Comparison of ENCODE assay signal across 1 cellular context in genomic region chr16:89473791-89474414, GRCh38.
A peak's percentile ranks its signal among the peaks of the same experiment; 100 is the strongest.
TF ChIP-seq lines count a peak whose summit lies in the region.

No MANE protein-coding gene starts in this region.

TF ChIP-seq in K562, 482 proteins besides CTCF, POLR2A, EP300 and RAD21 (continued from another document and continues in another):
- TF ChIP-seq, protein P1, sequence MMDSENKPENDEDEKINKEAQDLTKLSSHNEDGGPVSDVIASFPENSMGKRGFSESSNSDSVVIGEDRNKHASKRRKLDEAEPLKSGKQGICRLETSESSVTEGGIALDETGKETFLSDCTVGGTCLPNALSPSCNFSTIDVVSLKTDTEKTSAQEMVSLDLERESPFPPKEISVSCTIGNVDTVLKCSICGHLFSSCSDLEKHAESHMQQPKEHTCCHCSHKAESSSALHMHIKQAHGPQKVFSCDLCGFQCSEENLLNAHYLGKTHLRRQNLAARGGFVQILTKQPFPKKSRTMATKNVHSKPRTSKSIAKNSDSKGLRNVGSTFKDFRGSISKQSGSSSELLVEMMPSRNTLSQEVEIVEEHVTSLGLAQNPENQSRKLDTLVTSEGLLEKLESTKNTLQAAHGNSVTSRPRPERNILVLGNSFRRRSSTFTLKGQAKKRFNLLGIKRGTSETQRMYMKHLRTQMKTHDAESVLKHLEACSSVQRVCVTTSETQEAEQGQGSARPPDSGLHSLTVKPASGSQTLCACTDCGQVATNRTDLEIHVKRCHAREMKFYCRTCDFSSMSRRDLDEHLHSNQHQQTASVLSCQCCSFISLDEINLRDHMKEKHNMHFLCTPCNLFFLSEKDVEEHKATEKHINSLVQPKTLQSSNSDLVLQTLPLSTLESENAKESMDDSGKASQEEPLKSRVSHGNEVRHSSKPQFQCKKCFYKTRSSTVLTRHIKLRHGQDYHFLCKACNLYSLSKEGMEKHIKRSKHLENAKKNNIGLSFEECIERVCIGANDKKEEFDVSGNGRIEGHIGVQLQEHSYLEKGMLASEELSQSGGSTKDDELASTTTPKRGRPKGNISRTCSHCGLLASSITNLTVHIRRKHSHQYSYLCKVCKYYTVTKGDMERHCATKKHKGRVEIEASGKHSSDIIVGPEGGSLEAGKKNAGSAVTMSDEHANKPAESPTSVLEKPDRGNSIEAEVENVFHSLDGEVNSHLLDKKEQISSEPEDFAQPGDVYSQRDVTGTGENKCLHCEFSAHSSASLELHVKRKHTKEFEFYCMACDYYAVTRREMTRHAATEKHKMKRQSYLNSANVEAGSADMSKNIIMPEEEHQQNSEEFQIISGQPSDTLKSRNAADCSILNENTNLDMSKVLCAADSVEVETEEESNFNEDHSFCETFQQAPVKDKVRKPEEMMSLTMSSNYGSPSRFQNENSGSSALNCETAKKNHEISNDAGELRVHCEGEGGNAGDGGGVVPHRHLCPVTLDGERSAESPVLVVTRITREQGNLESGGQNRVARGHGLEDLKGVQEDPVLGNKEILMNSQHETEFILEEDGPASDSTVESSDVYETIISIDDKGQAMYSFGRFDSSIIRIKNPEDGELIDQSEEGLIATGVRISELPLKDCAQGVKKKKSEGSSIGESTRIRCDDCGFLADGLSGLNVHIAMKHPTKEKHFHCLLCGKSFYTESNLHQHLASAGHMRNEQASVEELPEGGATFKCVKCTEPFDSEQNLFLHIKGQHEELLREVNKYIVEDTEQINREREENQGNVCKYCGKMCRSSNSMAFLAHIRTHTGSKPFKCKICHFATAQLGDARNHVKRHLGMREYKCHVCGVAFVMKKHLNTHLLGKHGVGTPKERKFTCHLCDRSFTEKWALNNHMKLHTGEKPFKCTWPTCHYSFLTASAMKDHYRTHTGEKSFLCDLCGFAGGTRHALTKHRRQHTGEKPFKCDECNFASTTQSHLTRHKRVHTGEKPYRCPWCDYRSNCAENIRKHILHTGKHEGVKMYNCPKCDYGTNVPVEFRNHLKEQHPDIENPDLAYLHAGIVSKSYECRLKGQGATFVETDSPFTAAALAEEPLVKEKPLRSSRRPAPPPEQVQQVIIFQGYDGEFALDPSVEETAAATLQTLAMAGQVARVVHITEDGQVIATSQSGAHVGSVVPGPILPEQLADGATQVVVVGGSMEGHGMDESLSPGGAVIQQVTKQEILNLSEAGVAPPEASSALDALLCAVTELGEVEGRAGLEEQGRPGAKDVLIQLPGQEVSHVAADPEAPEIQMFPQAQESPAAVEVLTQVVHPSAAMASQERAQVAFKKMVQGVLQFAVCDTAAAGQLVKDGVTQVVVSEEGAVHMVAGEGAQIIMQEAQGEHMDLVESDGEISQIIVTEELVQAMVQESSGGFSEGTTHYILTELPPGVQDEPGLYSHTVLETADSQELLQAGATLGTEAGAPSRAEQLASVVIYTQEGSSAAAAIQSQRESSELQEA (IDR thresholded peaks at IDR 0.05; ENCODE audit: low read depth): no peak
- no peak for TF ChIP-seq RBM14 (IDR thresholded peaks at IDR 0.05; ENCODE audit: borderline replicate concordance, insufficient read depth, low read depth, low read length)
- TF ChIP-seq CXXC5 (CRISPR knock-in tag; IDR thresholded peaks at IDR 0.05): peak; percentile 50
- TF ChIP-seq HDAC2 (IDR thresholded peaks at IDR 0.05): no peak
- TF ChIP-seq CEBPG (CRISPR knock-in tag; IDR thresholded peaks at IDR 0.05): no peak; the same call in 1 of the 2 replicates
- peak; percentile 77 to 81 for TF ChIP-seq CEBPG (tag; conservative IDR thresholded peaks at IDR 0.05 in 1 of 2, IDR thresholded peaks at IDR 0.05 in 1 of 2)
- TF ChIP-seq NFXL1 (CRISPR knock-in tag; IDR thresholded peaks at IDR 0.05): no peak
- TF ChIP-seq, protein P2, sequence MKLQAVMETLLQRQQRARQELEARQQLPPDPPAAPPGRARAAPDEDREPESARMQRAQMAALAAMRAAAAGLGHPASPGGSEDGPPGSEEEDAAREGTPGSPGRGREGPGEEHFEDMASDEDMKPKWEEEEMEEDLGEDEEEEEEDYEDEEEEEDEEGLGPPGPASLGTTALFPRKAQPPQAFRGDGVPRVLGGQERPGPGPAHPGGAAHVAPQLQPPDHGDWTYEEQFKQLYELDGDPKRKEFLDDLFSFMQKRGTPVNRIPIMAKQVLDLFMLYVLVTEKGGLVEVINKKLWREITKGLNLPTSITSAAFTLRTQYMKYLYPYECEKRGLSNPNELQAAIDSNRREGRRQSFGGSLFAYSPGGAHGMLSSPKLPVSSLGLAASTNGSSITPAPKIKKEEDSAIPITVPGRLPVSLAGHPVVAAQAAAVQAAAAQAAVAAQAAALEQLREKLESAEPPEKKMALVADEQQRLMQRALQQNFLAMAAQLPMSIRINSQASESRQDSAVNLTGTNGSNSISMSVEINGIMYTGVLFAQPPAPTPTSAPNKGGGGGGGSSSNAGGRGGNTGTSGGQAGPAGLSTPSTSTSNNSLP (IDR thresholded peaks at IDR 0.05; ENCODE audit: borderline replicate concordance, low read depth, low read length): no peak
- TF ChIP-seq ZC3H11A (IDR thresholded peaks at IDR 0.05; ENCODE audit: low read depth, low read length): no peak
- no peak for TF ChIP-seq E2F5 (CRISPR knock-in tag; IDR thresholded peaks at IDR 0.05)
- no peak for TF ChIP-seq PHF20 (IDR thresholded peaks at IDR 0.05; ENCODE audit: partially characterized antibody)
- peak; percentile 27; the same call in 1 of the 2 replicates for TF ChIP-seq VEZF1 (CRISPR knock-in tag; IDR thresholded peaks at IDR 0.05)
- no peak for TF ChIP-seq ZNF561 (CRISPR knock-in tag; conservative IDR thresholded peaks at IDR 0.05)
- no peak for TF ChIP-seq NR1H2 (CRISPR knock-in tag; IDR thresholded peaks at IDR 0.05)
- no peak for TF ChIP-seq TEAD4 (IDR thresholded peaks at IDR 0.05; ENCODE audit: low read length)
- TF ChIP-seq TEAD4 (CRISPR knock-in tag; IDR thresholded peaks at IDR 0.05; ENCODE audit: borderline replicate concordance): no peak
- peak; percentile 41; the same call in 1 of the 2 replicates for TF ChIP-seq ETV1 (tag; conservative IDR thresholded peaks at IDR 0.05; ENCODE audit: low read depth)
- 0 out of 2 replicates have a peak, but pooled peaks have one; percentile 35 for TF ChIP-seq SMAD4 (CRISPR knock-in tag; conservative IDR thresholded peaks at IDR 0.05)
- no peak for TF ChIP-seq KDM2B (CRISPR knock-in tag; IDR thresholded peaks at IDR 0.05)
- peak in 1 of 2 experiments; percentile 64; a peak in 1 of 4 replicates for TF ChIP-seq TRIM24 (IDR thresholded peaks at IDR 0.05)
- TF ChIP-seq HMG20B (CRISPR knock-in tag; IDR thresholded peaks at IDR 0.05): no peak
- TF ChIP-seq, protein P3, sequence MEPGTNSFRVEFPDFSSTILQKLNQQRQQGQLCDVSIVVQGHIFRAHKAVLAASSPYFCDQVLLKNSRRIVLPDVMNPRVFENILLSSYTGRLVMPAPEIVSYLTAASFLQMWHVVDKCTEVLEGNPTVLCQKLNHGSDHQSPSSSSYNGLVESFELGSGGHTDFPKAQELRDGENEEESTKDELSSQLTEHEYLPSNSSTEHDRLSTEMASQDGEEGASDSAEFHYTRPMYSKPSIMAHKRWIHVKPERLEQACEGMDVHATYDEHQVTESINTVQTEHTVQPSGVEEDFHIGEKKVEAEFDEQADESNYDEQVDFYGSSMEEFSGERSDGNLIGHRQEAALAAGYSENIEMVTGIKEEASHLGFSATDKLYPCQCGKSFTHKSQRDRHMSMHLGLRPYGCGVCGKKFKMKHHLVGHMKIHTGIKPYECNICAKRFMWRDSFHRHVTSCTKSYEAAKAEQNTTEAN (CRISPR knock-in tag; IDR thresholded peaks at IDR 0.05): no peak
- TF ChIP-seq, protein P4, sequence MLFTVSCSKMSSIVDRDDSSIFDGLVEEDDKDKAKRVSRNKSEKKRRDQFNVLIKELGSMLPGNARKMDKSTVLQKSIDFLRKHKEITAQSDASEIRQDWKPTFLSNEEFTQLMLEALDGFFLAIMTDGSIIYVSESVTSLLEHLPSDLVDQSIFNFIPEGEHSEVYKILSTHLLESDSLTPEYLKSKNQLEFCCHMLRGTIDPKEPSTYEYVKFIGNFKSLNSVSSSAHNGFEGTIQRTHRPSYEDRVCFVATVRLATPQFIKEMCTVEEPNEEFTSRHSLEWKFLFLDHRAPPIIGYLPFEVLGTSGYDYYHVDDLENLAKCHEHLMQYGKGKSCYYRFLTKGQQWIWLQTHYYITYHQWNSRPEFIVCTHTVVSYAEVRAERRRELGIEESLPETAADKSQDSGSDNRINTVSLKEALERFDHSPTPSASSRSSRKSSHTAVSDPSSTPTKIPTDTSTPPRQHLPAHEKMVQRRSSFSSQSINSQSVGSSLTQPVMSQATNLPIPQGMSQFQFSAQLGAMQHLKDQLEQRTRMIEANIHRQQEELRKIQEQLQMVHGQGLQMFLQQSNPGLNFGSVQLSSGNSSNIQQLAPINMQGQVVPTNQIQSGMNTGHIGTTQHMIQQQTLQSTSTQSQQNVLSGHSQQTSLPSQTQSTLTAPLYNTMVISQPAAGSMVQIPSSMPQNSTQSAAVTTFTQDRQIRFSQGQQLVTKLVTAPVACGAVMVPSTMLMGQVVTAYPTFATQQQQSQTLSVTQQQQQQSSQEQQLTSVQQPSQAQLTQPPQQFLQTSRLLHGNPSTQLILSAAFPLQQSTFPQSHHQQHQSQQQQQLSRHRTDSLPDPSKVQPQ (CRISPR knock-in tag; IDR thresholded peaks at IDR 0.05; ENCODE audit: borderline replicate concordance): no peak
- TF ChIP-seq RCOR1 (IDR thresholded peaks at IDR 0.05; ENCODE audit: borderline replicate concordance in 1 of 2, low read depth in 2 of 2, low read length in 2 of 2): no peak
- TF ChIP-seq ZNF134 (CRISPR knock-in tag; conservative IDR thresholded peaks at IDR 0.05): no peak
- TF ChIP-seq ELF2 (CRISPR knock-in tag; IDR thresholded peaks at IDR 0.05): no peak
- TF ChIP-seq PREB (CRISPR knock-in tag; IDR thresholded peaks at IDR 0.05): no peak
- TF ChIP-seq ZBTB7A (IDR thresholded peaks at IDR 0.05; ENCODE audit: borderline replicate concordance, control insufficient read depth, low read depth, low read length): no peak
- TF ChIP-seq CEBPB (tag; IDR thresholded peaks at IDR 0.05): peak; percentile 90
- no peak for TF ChIP-seq HEY1 (CRISPR knock-in tag; IDR thresholded peaks at IDR 0.05; ENCODE audit: borderline replicate concordance)
- no peak for TF ChIP-seq RB1 (IDR thresholded peaks at IDR 0.05; ENCODE audit: low read depth)
- TF ChIP-seq TAF9B (IDR thresholded peaks at IDR 0.05; ENCODE audit: partially characterized antibody): no peak
- no peak for TF ChIP-seq SRSF3 (IDR thresholded peaks at IDR 0.05; ENCODE audit: insufficient read depth, low read length)
- TF ChIP-seq KAT2B (IDR thresholded peaks at IDR 0.05; ENCODE audit: low read depth, low read length): no peak
- TF ChIP-seq SMARCE1 (IDR thresholded peaks at IDR 0.05): 0 out of 2 replicates have a peak, but pooled peaks have one; percentile 52
- TF ChIP-seq SMC3 (conservative IDR thresholded peaks at IDR 0.05; ENCODE audit: insufficient read depth, low read depth, low read length): no peak
- TF ChIP-seq, protein P5, sequence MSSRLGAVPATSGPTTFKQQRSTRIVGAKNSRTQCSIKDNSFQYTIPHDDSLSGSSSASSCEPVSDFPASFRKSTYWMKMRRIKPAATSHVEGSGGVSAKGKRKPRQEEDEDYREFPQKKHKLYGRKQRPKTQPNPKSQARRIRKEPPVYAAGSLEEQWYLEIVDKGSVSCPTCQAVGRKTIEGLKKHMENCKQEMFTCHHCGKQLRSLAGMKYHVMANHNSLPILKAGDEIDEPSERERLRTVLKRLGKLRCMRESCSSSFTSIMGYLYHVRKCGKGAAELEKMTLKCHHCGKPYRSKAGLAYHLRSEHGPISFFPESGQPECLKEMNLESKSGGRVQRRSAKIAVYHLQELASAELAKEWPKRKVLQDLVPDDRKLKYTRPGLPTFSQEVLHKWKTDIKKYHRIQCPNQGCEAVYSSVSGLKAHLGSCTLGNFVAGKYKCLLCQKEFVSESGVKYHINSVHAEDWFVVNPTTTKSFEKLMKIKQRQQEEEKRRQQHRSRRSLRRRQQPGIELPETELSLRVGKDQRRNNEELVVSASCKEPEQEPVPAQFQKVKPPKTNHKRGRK (tag; IDR thresholded peaks at IDR 0.05): no peak
- TF ChIP-seq JUND (IDR thresholded peaks at IDR 0.05; ENCODE audit: borderline replicate concordance, low read depth, low read length): peak; percentile 74
- TF ChIP-seq JUND (tag; IDR thresholded peaks at IDR 0.05; ENCODE audit: borderline replicate concordance, low read depth, low read length): peak; percentile 77; the same call in 1 of the 3 replicates
- TF ChIP-seq JUNB (CRISPR knock-in tag; conservative IDR thresholded peaks at IDR 0.05): 0 out of 2 replicates have a peak, but pooled peaks have one; percentile 38
- no peak; the same call in 1 of the 2 replicates for TF ChIP-seq SMARCC2 (IDR thresholded peaks at IDR 0.05; ENCODE audit: low read depth)
- TF ChIP-seq, protein P6, sequence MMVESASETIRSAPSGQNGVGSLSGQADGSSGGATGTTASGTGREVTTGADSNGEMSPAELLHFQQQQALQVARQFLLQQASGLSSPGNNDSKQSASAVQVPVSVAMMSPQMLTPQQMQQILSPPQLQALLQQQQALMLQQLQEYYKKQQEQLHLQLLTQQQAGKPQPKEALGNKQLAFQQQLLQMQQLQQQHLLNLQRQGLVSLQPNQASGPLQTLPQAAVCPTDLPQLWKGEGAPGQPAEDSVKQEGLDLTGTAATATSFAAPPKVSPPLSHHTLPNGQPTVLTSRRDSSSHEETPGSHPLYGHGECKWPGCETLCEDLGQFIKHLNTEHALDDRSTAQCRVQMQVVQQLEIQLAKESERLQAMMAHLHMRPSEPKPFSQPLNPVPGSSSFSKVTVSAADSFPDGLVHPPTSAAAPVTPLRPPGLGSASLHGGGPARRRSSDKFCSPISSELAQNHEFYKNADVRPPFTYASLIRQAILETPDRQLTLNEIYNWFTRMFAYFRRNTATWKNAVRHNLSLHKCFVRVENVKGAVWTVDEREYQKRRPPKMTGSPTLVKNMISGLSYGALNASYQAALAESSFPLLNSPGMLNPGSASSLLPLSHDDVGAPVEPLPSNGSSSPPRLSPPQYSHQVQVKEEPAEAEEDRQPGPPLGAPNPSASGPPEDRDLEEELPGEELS (CRISPR knock-in tag; IDR thresholded peaks at IDR 0.05; ENCODE audit: borderline replicate concordance): no peak
